14 cellular contexts compared by ENCODE assay signal in the genomic region with DNA sequence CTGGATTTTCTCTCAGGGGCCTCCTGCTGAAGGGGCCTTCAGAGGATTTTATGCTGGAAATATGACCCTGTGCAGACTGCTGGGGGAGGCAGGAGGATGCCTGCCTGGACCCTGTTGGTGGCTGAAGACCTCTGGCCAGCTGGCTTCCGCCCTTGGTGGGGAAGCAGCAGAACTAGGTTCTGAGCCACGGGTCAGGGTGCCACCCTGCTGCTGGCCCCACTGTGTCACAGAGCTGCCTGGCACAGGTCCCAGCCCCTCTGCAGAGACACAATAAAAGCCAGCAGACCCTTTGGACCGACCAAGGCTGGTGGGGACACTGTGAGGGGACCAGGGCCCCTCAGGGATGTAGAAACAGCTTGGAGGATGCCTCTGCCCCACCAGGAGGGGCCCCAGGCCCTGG. TPM values are rescaled to one million over a fixed set of nuclear protein-coding genes. Genes with fewer than 3 reads are reported as not detected.
DNase-seq lines count a peak whose midpoint lies in the region; ATAC-seq and TF ChIP-seq lines count a peak whose summit lies in the region.
"Had no signal": no experiment of that assay in that cellular context is flagged by ENCODE, and none has a peak within 500 bp of the region (broad histone marks: within the 10 kb centered on the region; RNA-seq: fewer than 3 reads in every experiment).

No MANE protein-coding gene starts in this region.

- no peaks in the 10 kb centered on the region for H3K27me3 Mint-ChIP-seq in T-helper 17 cell
- H3K27me3 Mint-ChIP-seq in mesothelial cell of epicardium (ENCODE audit: low read depth): no peaks in the 10 kb centered on the region
- no peaks in the 10 kb centered on the region for H3K27me3 Mint-ChIP-seq in stimulated activated memory B cell treated with anti-CD40 and anti-IgM and Interleukin-4, amounts not matched to agents 10 μg/mL and 1 μg/mL and 100 μg/mL, for 72 hours

- H3K27ac Mint-ChIP-seq in T-helper 17 cell: peak overlapping the region; percentile 80
- peak overlapping the region; percentile 86 for H3K27ac Mint-ChIP-seq in mesothelial cell of epicardium
- peak overlapping the region; percentile 59 for H3K27ac Mint-ChIP-seq in stimulated activated memory B cell treated with anti-CD40 and anti-IgM and Interleukin-4, amounts not matched to agents 10 μg/mL and 1 μg/mL and 100 μg/mL, for 72 hours

- H3K4me3 ChIP-seq in heart right ventricle: no peak overlapping the region
- H3K4me3 ChIP-seq: SJSA1 had no signal

- H3K4me3 Mint-ChIP-seq in T-helper 17 cell (no peak overlapping the region), mesothelial cell of epicardium (no peak overlapping the region)
- H3K4me3 Mint-ChIP-seq in stimulated activated memory B cell treated with anti-CD40 and anti-IgM and Interleukin-4, amounts not matched to agents 10 μg/mL and 1 μg/mL and 100 μg/mL, for 72 hours: no peak overlapping the region

- H3K4me1 Mint-ChIP-seq in T-helper 17 cell (peaks cover 31% of the 10 kb centered on the region), mesothelial cell of epicardium (peaks cover 18% of the 10 kb centered on the region)
- H3K4me1 Mint-ChIP-seq in stimulated activated memory B cell treated with anti-CD40 and anti-IgM and Interleukin-4, amounts not matched to agents 10 μg/mL and 1 μg/mL and 100 μg/mL, for 72 hours: peaks cover 33% of the 10 kb centered on the region

- intact Hi-C loops in heart right ventricle (cut with DNase I): loop anchor here in 2 of 10 donors (2.0 to 10.0 kb wide), 2 partner anchors 109 to 131 kb away; a partner anchor contains a TSS

- H3K27ac ChIP-seq in heart right ventricle: peak overlapping the region in 9 of 10 donors; percentile 53 to 80 (median 73)
- H3K27ac ChIP-seq: SJSA1 had no signal

- peaks cover 0 to 7% (median 0%) of the 10 kb centered on the region in 9 donors for H3K36me3 ChIP-seq in heart right ventricle

- H3K36me3 Mint-ChIP-seq in T-helper 17 cell (ENCODE audit: low read depth) (peaks cover 6% of the 10 kb centered on the region), mesothelial cell of epicardium (peaks cover 4% of the 10 kb centered on the region)
- peaks cover 11% of the 10 kb centered on the region for H3K36me3 Mint-ChIP-seq in stimulated activated memory B cell treated with anti-CD40 and anti-IgM and Interleukin-4, amounts not matched to agents 10 μg/mL and 1 μg/mL and 100 μg/mL, for 72 hours

- no peak for DNase-seq in T-helper 17 cell
- no peak for DNase-seq in heart right ventricle
- DNase-seq in mesothelial cell of epicardium (ENCODE audit: low spot score in 2 of 2, unreplicated experiment in 2 of 2): no peak
- no peak for DNase-seq in cerebellum (ENCODE audit: low spot score)
- no peak for DNase-seq in mesenteric fat pad (ENCODE audit: low spot score)
- DNase-seq: activated CD4-positive, alpha-beta T cell treated with anti-CD3 and anti-CD28 coated beads for 4 hours; activated CD8-positive, alpha-beta memory T cell treated with anti-CD3 and anti-CD28 coated beads, Interleukin-2, amount 50 U/mL, for 48 hours; NCI-H2029; NCI-H510A treated with DMSO at 0.1 percent for 48 hours; stimulated activated CD4-positive, alpha-beta T cell treated with anti-CD3 and anti-CD28 coated beads, Interleukin-2, amount 100 ng/mL, for 24 hours had no signal

- 40 to 57% methylated on average over 3 of the region's 3 CpGs for WGBS in heart right ventricle, 2 donors

- H3K4me1 ChIP-seq in heart right ventricle: peaks cover 12 to 28% (median 23%) of the 10 kb centered on the region in 9 donors
- H3K4me1 ChIP-seq: SJSA1 had no signal

- no peak for TF ChIP-seq CTCF in heart right ventricle (IDR thresholded peaks at IDR 0.05)
- no peak for TF ChIP-seq CTCF in mesothelial cell of epicardium (IDR thresholded peaks at IDR 0.05; ENCODE audit: unreplicated experiment)

- H3K9me3 Mint-ChIP-seq in mesothelial cell of epicardium: no peaks in the 10 kb centered on the region
- H3K9me3 Mint-ChIP-seq in stimulated activated memory B cell treated with anti-CD40 and anti-IgM and Interleukin-4, amounts not matched to agents 10 μg/mL and 1 μg/mL and 100 μg/mL, for 72 hours: no peaks in the 10 kb centered on the region

- ATAC-seq in T-helper 17 cell (no peak), heart right ventricle (peak in 7 of 8 donors; percentile 2 to 42 (median 21)), GM18502 (IDR thresholded peaks at IDR 0.05; ENCODE audit: poor library complexity, unreplicated experiment) (no peak), GM19463 (IDR thresholded peaks at IDR 0.05; ENCODE audit: unreplicated experiment) (no peak)
- no peak for ATAC-seq in stimulated activated memory B cell treated with anti-CD40 and anti-IgM and Interleukin-4, amounts not matched to agents 10 μg/mL and 1 μg/mL and 100 μg/mL, for 72 hours

- H3K9me3 ChIP-seq in T-helper 17 cell (ENCODE audit: control insufficient read depth, low read length, poor library complexity, severe bottlenecking) (no peaks in the 10 kb centered on the region), heart right ventricle (no peaks in the 10 kb centered on the region)
- H3K9me3 ChIP-seq: SJSA1 had no signal

- no peaks in the 10 kb centered on the region for H3K27me3 ChIP-seq in heart right ventricle
- H3K27me3 ChIP-seq: SJSA1 had no signal

RNA-seq across cellular contexts. Expression of a gene that starts 6.9 kb away (rescaled TPM):
- total RNA-seq in T-helper 17 cell (100 to 1,000 TPM; 102 to 106 TPM), heart right ventricle (10 to 100 TPM; 57.1 to 94.3 (median 75.8) TPM), mesothelial cell of epicardium (127 to 130 TPM (median 129 TPM) in 3 replicates), cerebellum (73.8 TPM), mesenteric fat pad (35.9 TPM)
- polyA plus RNA-seq in heart right ventricle: 10 to 100 TPM; 37.5 to 52.3 TPM

RNA-seq across cellular contexts. Expression of a gene that starts 25.5 kb away (rescaled TPM):
- 10 to 100 TPM; 13.7 to 14.2 TPM for total RNA-seq in T-helper 17 cell
- total RNA-seq in heart right ventricle: 1 to 10 TPM; 2.6 to 7.3 (median 4.0) TPM
- 1 to 10 TPM; 1.2 to 1.8 TPM for polyA plus RNA-seq in heart right ventricle
- 16.9 to 19.1 TPM (median 18.4 TPM) in 3 replicates for total RNA-seq in mesothelial cell of epicardium
- total RNA-seq in cerebellum: 13.0 TPM
- 4.1 TPM for total RNA-seq in mesenteric fat pad

Comparison
In these comparisons a context has a peak if more than half of its experiments do, and no peak if none do; other contexts are left out.
1. ATAC-seq: peak in heart right ventricle (7 of 8); none in T-helper 17 cell (single experiment), stimulated activated memory B cell treated with anti-CD40 and anti-IgM and Interleukin-4, amounts not matched to agents 10 μg/mL and 1 μg/mL and 100 μg/mL, for 72 hours (single experiment), GM18502 (single experiment) and GM19463 (single experiment).
2. Peak in every context shown above with its lines, with median percentiles within 50 percentile points of each other: H3K27ac Mint-ChIP-seq.